1 cellular context compared by ENCODE assay signal in the genomic region with DNA sequence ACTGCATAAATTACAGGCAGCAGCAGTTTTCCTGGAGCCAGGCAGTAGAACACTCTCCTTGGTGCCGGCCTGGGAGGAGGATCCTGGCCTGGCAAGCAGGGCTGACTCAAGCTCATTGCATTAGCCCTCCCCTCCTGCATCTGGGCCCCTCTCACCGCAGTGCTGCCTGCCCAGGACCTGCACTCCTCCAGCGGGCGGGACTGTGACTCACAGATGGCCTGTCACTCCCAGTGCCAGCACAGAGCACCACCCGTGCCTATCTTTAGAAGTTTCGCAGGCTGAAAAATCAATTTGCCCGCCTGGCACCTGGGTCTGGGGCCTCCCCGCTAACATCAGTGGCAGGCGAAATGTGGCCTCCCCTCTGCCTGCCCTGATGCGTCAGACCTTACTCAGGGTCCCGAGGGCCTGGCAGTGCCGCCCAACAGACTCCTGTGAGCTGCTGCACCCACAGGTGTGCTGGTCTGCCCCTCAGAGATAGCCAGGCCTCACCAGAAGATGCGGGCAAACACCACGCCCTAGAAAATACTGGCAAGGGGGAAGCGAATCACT.
TF ChIP-seq lines count a peak whose summit lies in the region.

No MANE protein-coding gene starts in this region.

TF ChIP-seq in H1, 55 proteins besides CTCF, POLR2A, EP300 and RAD21 (continued from another document):
- TF ChIP-seq RFX5 (IDR thresholded peaks at IDR 0.05; ENCODE audit: borderline replicate concordance, low read depth, low read length), result no peak
